26 cellular contexts compared by ENCODE assay signal in genomic region chr3:16461463-16462245, GRCh38. TPM values are rescaled to one million over a fixed set of nuclear protein-coding genes. Genes with fewer than 3 reads are reported as not detected.
DNase-seq lines count a peak whose midpoint lies in the region; ATAC-seq, FAIRE-seq and TF ChIP-seq lines count a peak whose summit lies in the region.
"Had no signal": no experiment of that assay in that cellular context is flagged by ENCODE, and none has a peak within 500 bp of the region (broad histone marks: within the 10 kb centered on the region; RNA-seq: fewer than 3 reads in every experiment).

No MANE protein-coding gene starts in this region.

- H3K4me1 ChIP-seq in heart left ventricle (peaks cover 0 to 46% (median 16%) of the 10 kb centered on the region in 12 donors), small intestine (ENCODE audit: control insufficient read depth in 2 of 2, insufficient read depth in 1 of 2, low read depth in 1 of 2, low read length in 1 of 2) (peaks cover 0 to 4% of the 10 kb centered on the region in 2 donors)
- H3K4me1 ChIP-seq: colonic mucosa had no signal

- no peaks in the 10 kb centered on the region for H3K27me3 Mint-ChIP-seq in CD4-positive, alpha-beta T cell
- peaks cover 7% of the 10 kb centered on the region for H3K27me3 Mint-ChIP-seq in mesothelial cell of epicardium (ENCODE audit: low read depth)
- H3K27me3 Mint-ChIP-seq: activated naive CD8-positive, alpha-beta T cell treated with anti-CD3 and anti-CD28 coated beads, Interleukin-2, amount 10 ng/mL, durations not matched to agents 7 days and 5 days; CD4-positive, alpha-beta memory T cell had no signal

- H3K9me3 ChIP-seq in CD4-positive, alpha-beta T cell (ENCODE audit: control insufficient read depth, low read length): no peaks in the 10 kb centered on the region
- H3K9me3 ChIP-seq in KOPT-K1 (ENCODE audit: insufficient read depth, low read length, poor library complexity, severe bottlenecking) (no peaks in the 10 kb centered on the region), heart left ventricle (peaks cover 0 to 7% (median 0%) of the 10 kb centered on the region in 12 donors), small intestine (ENCODE audit: control insufficient read depth, low read depth) (no peaks in the 10 kb centered on the region)
- H3K9me3 ChIP-seq: colonic mucosa, testis had no signal

- H3K27me3 ChIP-seq in CD4-positive, alpha-beta T cell (ENCODE audit: control insufficient read depth, insufficient read depth, low read length): no peaks in the 10 kb centered on the region
- H3K27me3 ChIP-seq in heart left ventricle: no peaks in the 10 kb centered on the region
- H3K27me3 ChIP-seq in small intestine (ENCODE audit: control insufficient read depth in 2 of 2, insufficient read depth in 2 of 2, low read length in 2 of 2): no peaks in the 10 kb centered on the region
- H3K27me3 ChIP-seq: colonic mucosa, testis had no signal

- H3K36me3 Mint-ChIP-seq in CD4-positive, alpha-beta T cell (ENCODE audit: low read depth): peaks cover 17% of the 10 kb centered on the region
- no peaks in the 10 kb centered on the region for H3K36me3 Mint-ChIP-seq in mesothelial cell of epicardium

- peaks cover 73% of the 10 kb centered on the region for H3K4me1 Mint-ChIP-seq in CD4-positive, alpha-beta T cell (ENCODE audit: low read depth)
- peaks cover 11% of the 10 kb centered on the region for H3K4me1 Mint-ChIP-seq in mesothelial cell of epicardium

- H3K27ac ChIP-seq in CD4-positive, alpha-beta T cell (ENCODE audit: low read depth, low read length): no peak overlapping the region
- H3K27ac ChIP-seq in KOPT-K1 (ENCODE audit: low read depth, low read length, poor library complexity, severe bottlenecking): peak overlapping the region; percentile 67
- H3K27ac ChIP-seq in heart left ventricle: no peak overlapping the region
- H3K27ac ChIP-seq in small intestine (ENCODE audit: low read depth in 1 of 2, low read length in 1 of 2): no peak overlapping the region
- H3K27ac ChIP-seq: colonic mucosa, PC-9, testis had no signal

- intact Hi-C loops in CD4-positive, alpha-beta T cell (cut with DNase I, micrococcal nuclease): no loop called here
- intact Hi-C loops in heart left ventricle (cut with DNase I): no loop called here

- CTCF ChIA-PET in CD4-positive, alpha-beta T cell (lab: Charles Lee): interaction anchor here (1.2 kb wide), 1 partner anchor 50 kb away, joined by 5 read pairs; no protein-coding TSS in a partner anchor

- DNase-seq in CD4-positive, alpha-beta T cell: no peak
- DNase-seq in NCI-H2029 treated with DMSO at 0.1 percent for 48 hours (lab: John Stamatoyannopoulos, UW): peak; percentile 96
- peak; percentile 53 for DNase-seq in SK-N-DZ (ENCODE audit: low spot score)
- DNase-seq in iPS-NIHi11 (ENCODE audit: low spot score): no peak
- DNase-seq in mesothelial cell of epicardium (ENCODE audit: low spot score in 2 of 2, unreplicated experiment in 2 of 2): no peak
- DNase-seq in heart left ventricle: no peak
- DNase-seq in small intestine: no peak
- DNase-seq: activated CD4-positive, CD25-positive, alpha-beta regulatory T cell; activated naive CD8-positive, alpha-beta T cell treated with anti-CD3 and anti-CD28 coated beads, Interleukin-2, amount 10 ng/mL, durations not matched to agents 7 days and 5 days; activated T-cell treated with anti-CD3 and anti-CD28 coated beads, Interleukin-2, amount 50 U/mL, for 72 hours; colonic mucosa; Kasumi-1; NCI-H187 treated with DMSO at 0.1 percent for 48 hours; NCI-H524 treated with DMSO at 0.1 percent for 48 hours; PC-9; right cardiac atrium; stimulated activated CD4-positive, alpha-beta T cell treated with anti-CD3 and anti-CD28 coated beads, Interleukin-15, amount 100 ng/mL, for 24 hours; T-helper 9 cell; testis had no signal

- FAIRE-seq in small intestine (lab: Jason Lieb, UNC): no peak
- FAIRE-seq: GM18507, islet of Langerhans had no signal

- POLR2A ChIA-PET in CD4-positive, alpha-beta T cell (lab: Charles Lee): interaction anchor here (1.3 to 2.4 kb wide), 3 partner anchors 15 to 52 kb away, joined by 4 to 8 read pairs (median 6); partner anchors contain the start of gene RFTN1

- no peaks in the 10 kb centered on the region for H3K9me3 Mint-ChIP-seq in CD4-positive, alpha-beta T cell
- H3K9me3 Mint-ChIP-seq in mesothelial cell of epicardium: peaks cover 5% of the 10 kb centered on the region
- H3K9me3 Mint-ChIP-seq: activated naive CD8-positive, alpha-beta T cell treated with anti-CD3 and anti-CD28 coated beads, Interleukin-2, amount 10 ng/mL, durations not matched to agents 7 days and 5 days; CD4-positive, alpha-beta memory T cell had no signal

- no peak for TF ChIP-seq CTCF in CD4-positive, alpha-beta T cell (IDR thresholded peaks at IDR 0.05)
- TF ChIP-seq CTCF in mesothelial cell of epicardium (IDR thresholded peaks at IDR 0.05; ENCODE audit: unreplicated experiment) (no peak), heart left ventricle (IDR thresholded peaks at IDR 0.05) (no peak)

- H3K4me3 Mint-ChIP-seq in CD4-positive, alpha-beta T cell: no peak overlapping the region
- H3K4me3 Mint-ChIP-seq in mesothelial cell of epicardium: no peak overlapping the region
- H3K4me3 Mint-ChIP-seq: brain had no signal

- ATAC-seq in CD4-positive, alpha-beta T cell (ENCODE audit: poor library complexity): no peak
- no peak for ATAC-seq in heart left ventricle
- ATAC-seq: right cardiac atrium had no signal

- WGBS in heart left ventricle, 4 donors: 83 to 93% (median 89%) methylated on average over 3 of the region's 3 CpGs
- WGBS in small intestine, 3 donors: 62 to 77% (median 69%) methylated on average over 3 of the region's 3 CpGs

- H3K36me3 ChIP-seq in KOPT-K1 (ENCODE audit: insufficient read depth, low read length): no peaks in the 10 kb centered on the region
- peaks cover 0 to 6% (median 0%) of the 10 kb centered on the region in 9 donors for H3K36me3 ChIP-seq in heart left ventricle
- H3K36me3 ChIP-seq in small intestine (ENCODE audit: control insufficient read depth in 2 of 2, insufficient read depth in 2 of 2, low read length in 2 of 2): no peaks in the 10 kb centered on the region
- H3K36me3 ChIP-seq: colonic mucosa had no signal

- H3K27ac Mint-ChIP-seq in CD4-positive, alpha-beta T cell: peak overlapping the region; percentile 78
- H3K27ac Mint-ChIP-seq in mesothelial cell of epicardium: no peak overlapping the region

- TF ChIP-seq POLR2A in heart left ventricle (IDR thresholded peaks at IDR 0.05): no peak

- H3K4me3 ChIP-seq in heart left ventricle: no peak overlapping the region
- H3K4me3 ChIP-seq in small intestine (ENCODE audit: low read depth in 1 of 2, low read length in 2 of 2): no peak overlapping the region
- H3K4me3 ChIP-seq: colonic mucosa, lung, PC-9, testis had no signal

RNA-seq across cellular contexts. Expression of gene RFTN1, which starts 51.8 kb away (rescaled TPM):
- total RNA-seq in CD4-positive, alpha-beta T cell: 10 to 100 TPM; 55.7 to 56.4 TPM
- polyA plus RNA-seq in SK-N-DZ (2014; cell fraction: cytosol; rRNA removed): 9.9 and 10.3 TPM in 2 replicates
- polyA plus RNA-seq in SK-N-DZ (2014; cell fraction: nucleus; rRNA removed): 6.0 and 7.1 TPM in 2 replicates
- total RNA-seq in mesothelial cell of epicardium (10.0 to 11.0 TPM (median 10.2 TPM) in 3 replicates), heart left ventricle (10 to 100 TPM; 17.1 to 40.8 (median 26.4) TPM)
- polyA plus RNA-seq in heart left ventricle (10 to 100 TPM; 18.1 to 27.8 TPM), small intestine (10 to 100 TPM in 2 of 3 donors, 1 to 10 TPM in 1; 1.8 to 18.4 (median 11.9) TPM)
- total RNA-seq: HT-29 had no signal

Comparison
In these comparisons a context has a peak if more than half of its experiments do, and no peak if none do; other contexts are left out.
1. DNase-seq: peak in NCI-H2029 treated with DMSO at 0.1 percent for 48 hours (single experiment) and SK-N-DZ (single experiment); none in CD4-positive, alpha-beta T cell (0 of 10), iPS-NIHi11 (single experiment), mesothelial cell of epicardium (0 of 2), heart left ventricle (0 of 5) and small intestine (single experiment).